ENCODE assay signal across 16 cellular contexts in genomic region chr17:43665387-43666101, GRCh38. TPM values are rescaled to one million over a fixed set of nuclear protein-coding genes. Genes with fewer than 3 reads are reported as not detected.
DNase-seq lines count a peak whose midpoint lies in the region; ATAC-seq, FAIRE-seq and TF ChIP-seq lines count a peak whose summit lies in the region.
"Had no signal": no experiment of that assay in that cellular context is flagged by ENCODE, and none has a peak within 500 bp of the region (broad histone marks: within the 10 kb centered on the region; RNA-seq: fewer than 3 reads in every experiment).

No MANE protein-coding gene starts in this region.

- H3K9me3 Mint-ChIP-seq in endodermal cell = no peaks in the 10 kb centered on the region
- H3K9me3 Mint-ChIP-seq: naive thymus-derived CD8-positive, alpha-beta T cell; stimulated activated memory B cell treated with anti-CD40 and anti-IgM and Interleukin-4, amounts not matched to agents 10 μg/mL and 1 μg/mL and 100 μg/mL, for 72 hours had no signal

- in situ Hi-C loops in gastrocnemius medialis (cut with MboI; ENCODE audit: low sequenced_read_pairs in 4 of 4) = no loop called here

- DNase-seq in H7 (peak; percentile 67), endodermal cell (peak; percentile 74), kidney (peak; percentile 86), gastrocnemius medialis (no peak), CD1c-positive myeloid dendritic cell (ENCODE audit: extremely low spot score) (no peak)
- DNase-seq in effector CD4-positive, alpha-beta T cell = no peak
- DNase-seq: brain microvascular endothelial cell; naive thymus-derived CD8-positive, alpha-beta T cell; NCI-H1417 treated with DMSO at 0.1 percent for 48 hours had no signal

- H3K4me1 Mint-ChIP-seq in endodermal cell = peaks cover 28% of the 10 kb centered on the region
- H3K4me1 Mint-ChIP-seq: stimulated activated memory B cell treated with anti-CD40 and anti-IgM and Interleukin-4, amounts not matched to agents 10 μg/mL and 1 μg/mL and 100 μg/mL, for 72 hours had no signal

- no peaks in the 10 kb centered on the region for H3K27me3 ChIP-seq in H7 (ENCODE audit: control insufficient read depth, insufficient read depth, low read length)
- H3K27me3 ChIP-seq in endodermal cell (ENCODE audit: control insufficient read depth, insufficient read depth, low read length, poor library complexity, severe bottlenecking) = no peaks in the 10 kb centered on the region
- no peaks in the 10 kb centered on the region for H3K27me3 ChIP-seq in gastrocnemius medialis
- H3K27me3 ChIP-seq: brain microvascular endothelial cell had no signal

- no peak overlapping the region for H3K27ac Mint-ChIP-seq in endodermal cell
- H3K27ac Mint-ChIP-seq: stimulated activated memory B cell treated with anti-CD40 and anti-IgM and Interleukin-4, amounts not matched to agents 10 μg/mL and 1 μg/mL and 100 μg/mL, for 72 hours had no signal

- TF ChIP-seq CTCF in endodermal cell (conservative IDR thresholded peaks at IDR 0.05) = no peak
- no peak for TF ChIP-seq CTCF in kidney (IDR thresholded peaks at IDR 0.05; ENCODE audit: borderline replicate concordance, extremely low read depth, insufficient read depth)
- TF ChIP-seq CTCF in gastrocnemius medialis (IDR thresholded peaks at IDR 0.05 in 4 of 5, conservative IDR thresholded peaks at IDR 0.05 in 1 of 5) = no peak

- H3K9me3 ChIP-seq in endodermal cell (ENCODE audit: control insufficient read depth, low read length) (no peaks in the 10 kb centered on the region), kidney (ENCODE audit: control insufficient read depth in 1 of 2, low read length in 2 of 2) (no peaks in the 10 kb centered on the region), gastrocnemius medialis (no peaks in the 10 kb centered on the region)
- H3K9me3 ChIP-seq: left lung had no signal

- no peak overlapping the region for H3K4me3 ChIP-seq in H7 (ENCODE audit: insufficient read depth, low read depth, low read length)
- no peak overlapping the region for H3K4me3 ChIP-seq in endodermal cell (ENCODE audit: low read length)
- H3K4me3 ChIP-seq in kidney (ENCODE audit: low read length in 2 of 2) = no peak overlapping the region
- no peak overlapping the region for H3K4me3 ChIP-seq in gastrocnemius medialis
- H3K4me3 ChIP-seq: left lung had no signal

- H3K9ac ChIP-seq in endodermal cell (ENCODE audit: extremely low read depth, low read length, poor library complexity, severe bottlenecking) (no peak overlapping the region), kidney (ENCODE audit: low read length in 2 of 2) (no peak overlapping the region)
- H3K9ac ChIP-seq: KMS-11 had no signal

- H3K4me3 Mint-ChIP-seq in endodermal cell = no peak overlapping the region
- H3K4me3 Mint-ChIP-seq: stimulated activated memory B cell treated with anti-CD40 and anti-IgM and Interleukin-4, amounts not matched to agents 10 μg/mL and 1 μg/mL and 100 μg/mL, for 72 hours had no signal

- intact Hi-C loops in kidney (cut with DNase I) (no loop called here), gastrocnemius medialis (cut with DNase I; ENCODE audit: low total_unique reads) (no loop called here)

- H3K27me3 Mint-ChIP-seq in endodermal cell (ENCODE audit: insufficient read depth) = no peaks in the 10 kb centered on the region

- no peaks in the 10 kb centered on the region for H3K36me3 ChIP-seq in H7 (replicated peaks; ENCODE audit: control insufficient read depth, insufficient read depth, low read length)
- no peaks in the 10 kb centered on the region for H3K36me3 ChIP-seq in endodermal cell (ENCODE audit: control insufficient read depth, insufficient read depth, low read length)
- no peaks in the 10 kb centered on the region for H3K36me3 ChIP-seq in kidney (ENCODE audit: control insufficient read depth in 1 of 2, insufficient read depth in 2 of 2, low read length in 2 of 2)
- no peaks in the 10 kb centered on the region for H3K36me3 ChIP-seq in gastrocnemius medialis
- H3K36me3 ChIP-seq: brain microvascular endothelial cell, left lung had no signal

- H3K4me1 ChIP-seq in endodermal cell (ENCODE audit: control insufficient read depth, insufficient read depth, low read length) = peaks cover 9% of the 10 kb centered on the region
- peaks cover 0 to 3% of the 10 kb centered on the region in 2 donors for H3K4me1 ChIP-seq in kidney (ENCODE audit: control insufficient read depth in 1 of 2, insufficient read depth in 1 of 2, low read depth in 1 of 2, low read length in 2 of 2)
- H3K4me1 ChIP-seq in gastrocnemius medialis = peaks cover 16 to 17% of the 10 kb centered on the region in 2 donors
- H3K4me1 ChIP-seq: left lung had no signal

- 69 to 76% methylated on average over 6 to 22 of the region's 22 CpGs for WGBS in endodermal cell (ENCODE audit: insufficient coverage in 1 of 2, insufficient read length in 1 of 2), 2 experiments

- no peak overlapping the region for H3K27ac ChIP-seq in endodermal cell (ENCODE audit: low read depth, low read length)
- H3K27ac ChIP-seq in kidney (ENCODE audit: low read depth in 2 of 2, low read length in 2 of 2) = no peak overlapping the region
- H3K27ac ChIP-seq in gastrocnemius medialis = peak overlapping the region; percentile 42 to 76 (median 72)
- H3K27ac ChIP-seq: brain microvascular endothelial cell, KMS-11, left lung had no signal

- H3K36me3 Mint-ChIP-seq in endodermal cell (ENCODE audit: low read depth) = no peaks in the 10 kb centered on the region
- H3K36me3 Mint-ChIP-seq: naive thymus-derived CD8-positive, alpha-beta T cell; stimulated activated memory B cell treated with anti-CD40 and anti-IgM and Interleukin-4, amounts not matched to agents 10 μg/mL and 1 μg/mL and 100 μg/mL, for 72 hours had no signal

- peak; percentile 43 to 51 for ATAC-seq in gastrocnemius medialis
- ATAC-seq in GM19035 (IDR thresholded peaks at IDR 0.05; ENCODE audit: unreplicated experiment) = no peak
- ATAC-seq in GM21619 (IDR thresholded peaks at IDR 0.05; ENCODE audit: unreplicated experiment) = no peak
- ATAC-seq: left lung; naive thymus-derived CD8-positive, alpha-beta T cell had no signal

- TF ChIP-seq POLR2A in gastrocnemius medialis (IDR thresholded peaks at IDR 0.05) = peak in 1 of 2 donors; percentile 10

- no peak for FAIRE-seq in kidney (lab: Jason Lieb, UNC)
- FAIRE-seq: endometrium had no signal

RNA-seq across cellular contexts. Expression of gene MEOX1, which starts 3.8 kb away (rescaled TPM):
- total RNA-seq in H7 (2014; rRNA removed; shearing (Covaris generic)) = 0.18 TPM in 1 of 2 replicates, not detected in the other
- total RNA-seq in endodermal cell (not detected), kidney (1.4 TPM), gastrocnemius medialis (10 to 100 TPM in 1 of 4 donors, 1 to 10 TPM in 3; 4.0 to 12.2 (median 8.8) TPM)
- polyA plus RNA-seq in endodermal cell (2013, experiment 1 of 2) = 1.5 TPM
- polyA plus RNA-seq in endodermal cell (2013, experiment 2 of 2) = 1.6 TPM
- not detected for polyA plus RNA-seq in kidney (ENCODE audit: insufficient read depth, low read depth, low replicate concordance)
- total RNA-seq: naive thymus-derived CD8-positive, alpha-beta T cell; OCI-LY7 had no signal

Comparison
In these comparisons a context has a peak if more than half of its experiments do, and no peak if none do; other contexts are left out.
1. DNase-seq: peak in H7 (single experiment), endodermal cell (single experiment) and kidney (single experiment); none in gastrocnemius medialis (0 of 2), effector CD4-positive, alpha-beta T cell (single experiment) and CD1c-positive myeloid dendritic cell (single experiment).
2. H3K27ac ChIP-seq: peak in gastrocnemius medialis (4 of 4); none in endodermal cell (single experiment) and kidney (0 of 2).
3. ATAC-seq: peak in gastrocnemius medialis (2 of 2); none in GM19035 (single experiment) and GM21619 (single experiment).